In the genomic region with DNA sequence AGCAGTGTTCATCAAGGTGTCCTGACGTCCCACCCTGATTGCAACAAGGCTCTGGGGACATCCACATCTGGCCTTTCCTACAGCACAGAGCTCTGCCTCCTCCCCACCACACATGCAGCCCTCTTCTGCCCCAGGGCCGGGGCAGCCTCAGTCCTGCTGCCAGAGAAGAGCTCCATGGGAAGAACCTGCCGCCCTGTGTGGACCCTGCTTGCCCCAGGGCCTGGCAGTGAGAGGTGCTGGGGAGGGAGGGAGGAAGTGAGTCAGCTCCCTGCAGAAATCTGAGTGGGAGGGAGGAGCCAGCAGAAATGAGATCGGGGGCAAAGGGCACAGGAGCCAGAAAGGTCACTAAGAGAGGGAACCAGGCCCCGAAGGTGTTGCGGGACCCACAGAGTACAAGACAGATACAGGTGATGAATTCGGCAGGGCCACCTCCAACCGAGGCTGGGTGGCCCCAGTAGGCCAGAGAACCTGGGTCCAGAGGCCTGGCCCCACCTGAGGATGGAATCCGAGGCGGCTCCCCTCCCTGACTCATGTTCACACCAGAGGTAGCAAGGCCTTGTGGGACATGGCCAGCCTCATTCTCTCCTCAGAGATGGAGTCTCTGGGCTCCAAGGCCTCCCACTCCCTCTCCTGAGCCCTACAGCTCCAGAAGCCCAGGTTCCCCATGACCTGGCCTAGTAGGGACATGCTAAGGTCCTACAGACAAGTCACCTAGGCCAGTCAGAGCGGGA, we compare ENCODE assay signal across 1 cellular context.
TF ChIP-seq lines count a peak whose summit lies in the region.

No MANE protein-coding gene starts in this region.

TF ChIP-seq in K562, 482 proteins besides CTCF, POLR2A, EP300 and RAD21 (continued from another document and continues in another):
- TF ChIP-seq, protein P1, sequence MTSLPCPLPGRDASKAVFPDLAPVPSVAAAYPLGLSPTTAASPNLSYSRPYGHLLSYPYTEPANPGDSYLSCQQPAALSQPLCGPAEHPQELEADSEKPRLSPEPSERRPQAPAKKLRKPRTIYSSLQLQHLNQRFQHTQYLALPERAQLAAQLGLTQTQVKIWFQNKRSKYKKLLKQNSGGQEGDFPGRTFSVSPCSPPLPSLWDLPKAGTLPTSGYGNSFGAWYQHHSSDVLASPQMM (CRISPR knock-in tag; IDR thresholded peaks at IDR 0.05), result no peak
- no peak for TF ChIP-seq CREB1 (IDR thresholded peaks at IDR 0.05)
- no peak for TF ChIP-seq CREB1 (CRISPR knock-in tag; IDR thresholded peaks at IDR 0.05)
- TF ChIP-seq POU5F1 (IDR thresholded peaks at IDR 0.05; ENCODE audit: borderline replicate concordance, low read depth, low read length, partially characterized antibody), result no peak
- TF ChIP-seq DNMT1 (IDR thresholded peaks at IDR 0.05), result no peak
- no peak for TF ChIP-seq HEY1 (CRISPR knock-in tag; IDR thresholded peaks at IDR 0.05; ENCODE audit: borderline replicate concordance)
- no peak for TF ChIP-seq ZSCAN32 (CRISPR knock-in tag; IDR thresholded peaks at IDR 0.05)
- TF ChIP-seq ZNF583 (CRISPR knock-in tag; IDR thresholded peaks at IDR 0.05), result no peak
- 0 out of 2 replicates have a peak, but pooled peaks have one; percentile 17 for TF ChIP-seq MTA2 (IDR thresholded peaks at IDR 0.05; ENCODE audit: low read depth)
- TF ChIP-seq BACH1 (tag; IDR thresholded peaks at IDR 0.05), result no peak
- TF ChIP-seq, protein P2, sequence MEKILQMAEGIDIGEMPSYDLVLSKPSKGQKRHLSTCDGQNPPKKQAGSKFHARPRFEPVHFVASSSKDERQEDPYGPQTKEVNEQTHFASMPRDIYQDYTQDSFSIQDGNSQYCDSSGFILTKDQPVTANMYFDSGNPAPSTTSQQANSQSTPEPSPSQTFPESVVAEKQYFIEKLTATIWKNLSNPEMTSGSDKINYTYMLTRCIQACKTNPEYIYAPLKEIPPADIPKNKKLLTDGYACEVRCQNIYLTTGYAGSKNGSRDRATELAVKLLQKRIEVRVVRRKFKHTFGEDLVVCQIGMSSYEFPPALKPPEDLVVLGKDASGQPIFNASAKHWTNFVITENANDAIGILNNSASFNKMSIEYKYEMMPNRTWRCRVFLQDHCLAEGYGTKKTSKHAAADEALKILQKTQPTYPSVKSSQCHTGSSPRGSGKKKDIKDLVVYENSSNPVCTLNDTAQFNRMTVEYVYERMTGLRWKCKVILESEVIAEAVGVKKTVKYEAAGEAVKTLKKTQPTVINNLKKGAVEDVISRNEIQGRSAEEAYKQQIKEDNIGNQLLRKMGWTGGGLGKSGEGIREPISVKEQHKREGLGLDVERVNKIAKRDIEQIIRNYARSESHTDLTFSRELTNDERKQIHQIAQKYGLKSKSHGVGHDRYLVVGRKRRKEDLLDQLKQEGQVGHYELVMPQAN (IDR thresholded peaks at IDR 0.05; ENCODE audit: borderline replicate concordance), result no peak
- TF ChIP-seq SNRNP70 (optimal IDR thresholded peaks at IDR 0.05; ENCODE audit: low read depth, low read length), result no peak
- TF ChIP-seq JUNB (CRISPR knock-in tag; conservative IDR thresholded peaks at IDR 0.05), result no peak
- TF ChIP-seq CHD1 (IDR thresholded peaks at IDR 0.05; ENCODE audit: low read length), result no peak
- TF ChIP-seq, protein P3, sequence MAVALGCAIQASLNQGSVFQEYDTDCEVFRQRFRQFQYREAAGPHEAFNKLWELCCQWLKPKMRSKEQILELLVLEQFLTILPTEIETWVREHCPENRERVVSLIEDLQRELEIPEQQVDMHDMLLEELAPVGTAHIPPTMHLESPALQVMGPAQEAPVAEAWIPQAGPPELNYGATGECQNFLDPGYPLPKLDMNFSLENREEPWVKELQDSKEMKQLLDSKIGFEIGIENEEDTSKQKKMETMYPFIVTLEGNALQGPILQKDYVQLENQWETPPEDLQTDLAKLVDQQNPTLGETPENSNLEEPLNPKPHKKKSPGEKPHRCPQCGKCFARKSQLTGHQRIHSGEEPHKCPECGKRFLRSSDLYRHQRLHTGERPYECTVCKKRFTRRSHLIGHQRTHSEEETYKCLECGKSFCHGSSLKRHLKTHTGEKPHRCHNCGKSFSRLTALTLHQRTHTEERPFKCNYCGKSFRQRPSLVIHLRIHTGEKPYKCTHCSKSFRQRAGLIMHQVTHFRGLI (CRISPR knock-in tag; IDR thresholded peaks at IDR 0.05), result no peak
- TF ChIP-seq ELF1 (tag; IDR thresholded peaks at IDR 0.05), result no peak
- no peak for TF ChIP-seq RFX7 (CRISPR knock-in tag; IDR thresholded peaks at IDR 0.05)
- TF ChIP-seq ZNF778 (CRISPR knock-in tag; IDR thresholded peaks at IDR 0.05), result no peak
- no peak for TF ChIP-seq ZNF253 (CRISPR knock-in tag; conservative IDR thresholded peaks at IDR 0.05)
- TF ChIP-seq, protein P4, sequence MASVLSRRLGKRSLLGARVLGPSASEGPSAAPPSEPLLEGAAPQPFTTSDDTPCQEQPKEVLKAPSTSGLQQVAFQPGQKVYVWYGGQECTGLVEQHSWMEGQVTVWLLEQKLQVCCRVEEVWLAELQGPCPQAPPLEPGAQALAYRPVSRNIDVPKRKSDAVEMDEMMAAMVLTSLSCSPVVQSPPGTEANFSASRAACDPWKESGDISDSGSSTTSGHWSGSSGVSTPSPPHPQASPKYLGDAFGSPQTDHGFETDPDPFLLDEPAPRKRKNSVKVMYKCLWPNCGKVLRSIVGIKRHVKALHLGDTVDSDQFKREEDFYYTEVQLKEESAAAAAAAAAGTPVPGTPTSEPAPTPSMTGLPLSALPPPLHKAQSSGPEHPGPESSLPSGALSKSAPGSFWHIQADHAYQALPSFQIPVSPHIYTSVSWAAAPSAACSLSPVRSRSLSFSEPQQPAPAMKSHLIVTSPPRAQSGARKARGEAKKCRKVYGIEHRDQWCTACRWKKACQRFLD (CRISPR knock-in tag; IDR thresholded peaks at IDR 0.05), result peak; percentile 44; the same call in 1 of the 2 replicates
- TF ChIP-seq ZNF57 (CRISPR knock-in tag; IDR thresholded peaks at IDR 0.05), result no peak
- TF ChIP-seq NFYB (IDR thresholded peaks at IDR 0.05; ENCODE audit: extremely low read depth, insufficient read length), result no peak
- TF ChIP-seq MAFG (tag; conservative IDR thresholded peaks at IDR 0.05), result peak; percentile 50
- TF ChIP-seq KLF16 (IDR thresholded peaks at IDR 0.05), result no peak
- TF ChIP-seq ZKSCAN8 (CRISPR knock-in tag; IDR thresholded peaks at IDR 0.05), result no peak
- TF ChIP-seq, protein P5, sequence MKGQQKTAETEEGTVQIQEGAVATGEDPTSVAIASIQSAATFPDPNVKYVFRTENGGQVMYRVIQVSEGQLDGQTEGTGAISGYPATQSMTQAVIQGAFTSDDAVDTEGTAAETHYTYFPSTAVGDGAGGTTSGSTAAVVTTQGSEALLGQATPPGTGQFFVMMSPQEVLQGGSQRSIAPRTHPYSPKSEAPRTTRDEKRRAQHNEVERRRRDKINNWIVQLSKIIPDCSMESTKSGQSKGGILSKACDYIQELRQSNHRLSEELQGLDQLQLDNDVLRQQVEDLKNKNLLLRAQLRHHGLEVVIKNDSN (CRISPR knock-in tag; IDR thresholded peaks at IDR 0.05), result no peak
- no peak for TF ChIP-seq TRIM24 (IDR thresholded peaks at IDR 0.05)
- no peak for TF ChIP-seq ZNF212 (CRISPR knock-in tag; IDR thresholded peaks at IDR 0.05)
- no peak for TF ChIP-seq ZC3H11A (IDR thresholded peaks at IDR 0.05; ENCODE audit: low read depth, low read length)
- TF ChIP-seq PRPF4 (IDR thresholded peaks at IDR 0.05; ENCODE audit: insufficient read depth, low read depth, low read length, poor library complexity, severe bottlenecking), result no peak
- no peak for TF ChIP-seq SREBF1 (IDR thresholded peaks at IDR 0.05; ENCODE audit: borderline replicate concordance, low read depth, low read length)
- TF ChIP-seq, protein P6, sequence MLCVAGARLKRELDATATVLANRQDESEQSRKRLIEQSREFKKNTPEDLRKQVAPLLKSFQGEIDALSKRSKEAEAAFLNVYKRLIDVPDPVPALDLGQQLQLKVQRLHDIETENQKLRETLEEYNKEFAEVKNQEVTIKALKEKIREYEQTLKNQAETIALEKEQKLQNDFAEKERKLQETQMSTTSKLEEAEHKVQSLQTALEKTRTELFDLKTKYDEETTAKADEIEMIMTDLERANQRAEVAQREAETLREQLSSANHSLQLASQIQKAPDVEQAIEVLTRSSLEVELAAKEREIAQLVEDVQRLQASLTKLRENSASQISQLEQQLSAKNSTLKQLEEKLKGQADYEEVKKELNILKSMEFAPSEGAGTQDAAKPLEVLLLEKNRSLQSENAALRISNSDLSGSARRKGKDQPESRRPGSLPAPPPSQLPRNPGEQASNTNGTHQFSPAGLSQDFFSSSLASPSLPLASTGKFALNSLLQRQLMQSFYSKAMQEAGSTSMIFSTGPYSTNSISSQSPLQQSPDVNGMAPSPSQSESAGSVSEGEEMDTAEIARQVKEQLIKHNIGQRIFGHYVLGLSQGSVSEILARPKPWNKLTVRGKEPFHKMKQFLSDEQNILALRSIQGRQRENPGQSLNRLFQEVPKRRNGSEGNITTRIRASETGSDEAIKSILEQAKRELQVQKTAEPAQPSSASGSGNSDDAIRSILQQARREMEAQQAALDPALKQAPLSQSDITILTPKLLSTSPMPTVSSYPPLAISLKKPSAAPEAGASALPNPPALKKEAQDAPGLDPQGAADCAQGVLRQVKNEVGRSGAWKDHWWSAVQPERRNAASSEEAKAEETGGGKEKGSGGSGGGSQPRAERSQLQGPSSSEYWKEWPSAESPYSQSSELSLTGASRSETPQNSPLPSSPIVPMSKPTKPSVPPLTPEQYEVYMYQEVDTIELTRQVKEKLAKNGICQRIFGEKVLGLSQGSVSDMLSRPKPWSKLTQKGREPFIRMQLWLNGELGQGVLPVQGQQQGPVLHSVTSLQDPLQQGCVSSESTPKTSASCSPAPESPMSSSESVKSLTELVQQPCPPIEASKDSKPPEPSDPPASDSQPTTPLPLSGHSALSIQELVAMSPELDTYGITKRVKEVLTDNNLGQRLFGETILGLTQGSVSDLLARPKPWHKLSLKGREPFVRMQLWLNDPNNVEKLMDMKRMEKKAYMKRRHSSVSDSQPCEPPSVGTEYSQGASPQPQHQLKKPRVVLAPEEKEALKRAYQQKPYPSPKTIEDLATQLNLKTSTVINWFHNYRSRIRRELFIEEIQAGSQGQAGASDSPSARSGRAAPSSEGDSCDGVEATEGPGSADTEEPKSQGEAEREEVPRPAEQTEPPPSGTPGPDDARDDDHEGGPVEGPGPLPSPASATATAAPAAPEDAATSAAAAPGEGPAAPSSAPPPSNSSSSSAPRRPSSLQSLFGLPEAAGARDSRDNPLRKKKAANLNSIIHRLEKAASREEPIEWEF (CRISPR knock-in tag; IDR thresholded peaks at IDR 0.05), result no peak
- TF ChIP-seq, protein P7, sequence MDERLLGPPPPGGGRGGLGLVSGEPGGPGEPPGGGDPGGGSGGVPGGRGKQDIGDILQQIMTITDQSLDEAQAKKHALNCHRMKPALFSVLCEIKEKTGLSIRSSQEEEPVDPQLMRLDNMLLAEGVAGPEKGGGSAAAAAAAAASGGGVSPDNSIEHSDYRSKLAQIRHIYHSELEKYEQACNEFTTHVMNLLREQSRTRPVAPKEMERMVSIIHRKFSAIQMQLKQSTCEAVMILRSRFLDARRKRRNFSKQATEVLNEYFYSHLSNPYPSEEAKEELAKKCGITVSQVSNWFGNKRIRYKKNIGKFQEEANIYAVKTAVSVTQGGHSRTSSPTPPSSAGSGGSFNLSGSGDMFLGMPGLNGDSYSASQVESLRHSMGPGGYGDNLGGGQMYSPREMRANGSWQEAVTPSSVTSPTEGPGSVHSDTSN (CRISPR knock-in tag; IDR thresholded peaks at IDR 0.05; ENCODE audit: low read depth), result no peak
- TF ChIP-seq, protein P7 (tag; conservative IDR thresholded peaks at IDR 0.05; ENCODE audit: low read depth), result no peak
- no peak for TF ChIP-seq RBM15 (IDR thresholded peaks at IDR 0.05; ENCODE audit: insufficient read depth, low read length)
- no peak for TF ChIP-seq SMARCB1 (IDR thresholded peaks at IDR 0.05; ENCODE audit: insufficient read length, low read depth)
- TF ChIP-seq CBFB (CRISPR knock-in tag; IDR thresholded peaks at IDR 0.05), result no peak
- peak; percentile 95 for TF ChIP-seq NR2C1 (IDR thresholded peaks at IDR 0.05)
- TF ChIP-seq NR2C1 (tag; IDR thresholded peaks at IDR 0.05), result peak; percentile 95
- TF ChIP-seq GTF2F1 (IDR thresholded peaks at IDR 0.05; ENCODE audit: low read depth, low read length), result no peak
- no peak for TF ChIP-seq MEIS2 (IDR thresholded peaks at IDR 0.05; ENCODE audit: partially characterized antibody)
- TF ChIP-seq HNRNPL (IDR thresholded peaks at IDR 0.05; ENCODE audit: low read depth, low read length), result no peak
- peak; percentile 80 for TF ChIP-seq SMARCA4 (IDR thresholded peaks at IDR 0.05)
- TF ChIP-seq FOXK1 (CRISPR knock-in tag; IDR thresholded peaks at IDR 0.05; ENCODE audit: borderline replicate concordance), result no peak
- no peak for TF ChIP-seq CBX1 (IDR thresholded peaks at IDR 0.05; ENCODE audit: low read depth)
- TF ChIP-seq ZNF785 (CRISPR knock-in tag; IDR thresholded peaks at IDR 0.05), result no peak
- no peak for TF ChIP-seq ZC3H4 (CRISPR knock-in tag; IDR thresholded peaks at IDR 0.05; ENCODE audit: borderline replicate concordance)
- TF ChIP-seq CBFA2T3 (IDR thresholded peaks at IDR 0.05), result peak; percentile 55
- TF ChIP-seq, protein P8, sequence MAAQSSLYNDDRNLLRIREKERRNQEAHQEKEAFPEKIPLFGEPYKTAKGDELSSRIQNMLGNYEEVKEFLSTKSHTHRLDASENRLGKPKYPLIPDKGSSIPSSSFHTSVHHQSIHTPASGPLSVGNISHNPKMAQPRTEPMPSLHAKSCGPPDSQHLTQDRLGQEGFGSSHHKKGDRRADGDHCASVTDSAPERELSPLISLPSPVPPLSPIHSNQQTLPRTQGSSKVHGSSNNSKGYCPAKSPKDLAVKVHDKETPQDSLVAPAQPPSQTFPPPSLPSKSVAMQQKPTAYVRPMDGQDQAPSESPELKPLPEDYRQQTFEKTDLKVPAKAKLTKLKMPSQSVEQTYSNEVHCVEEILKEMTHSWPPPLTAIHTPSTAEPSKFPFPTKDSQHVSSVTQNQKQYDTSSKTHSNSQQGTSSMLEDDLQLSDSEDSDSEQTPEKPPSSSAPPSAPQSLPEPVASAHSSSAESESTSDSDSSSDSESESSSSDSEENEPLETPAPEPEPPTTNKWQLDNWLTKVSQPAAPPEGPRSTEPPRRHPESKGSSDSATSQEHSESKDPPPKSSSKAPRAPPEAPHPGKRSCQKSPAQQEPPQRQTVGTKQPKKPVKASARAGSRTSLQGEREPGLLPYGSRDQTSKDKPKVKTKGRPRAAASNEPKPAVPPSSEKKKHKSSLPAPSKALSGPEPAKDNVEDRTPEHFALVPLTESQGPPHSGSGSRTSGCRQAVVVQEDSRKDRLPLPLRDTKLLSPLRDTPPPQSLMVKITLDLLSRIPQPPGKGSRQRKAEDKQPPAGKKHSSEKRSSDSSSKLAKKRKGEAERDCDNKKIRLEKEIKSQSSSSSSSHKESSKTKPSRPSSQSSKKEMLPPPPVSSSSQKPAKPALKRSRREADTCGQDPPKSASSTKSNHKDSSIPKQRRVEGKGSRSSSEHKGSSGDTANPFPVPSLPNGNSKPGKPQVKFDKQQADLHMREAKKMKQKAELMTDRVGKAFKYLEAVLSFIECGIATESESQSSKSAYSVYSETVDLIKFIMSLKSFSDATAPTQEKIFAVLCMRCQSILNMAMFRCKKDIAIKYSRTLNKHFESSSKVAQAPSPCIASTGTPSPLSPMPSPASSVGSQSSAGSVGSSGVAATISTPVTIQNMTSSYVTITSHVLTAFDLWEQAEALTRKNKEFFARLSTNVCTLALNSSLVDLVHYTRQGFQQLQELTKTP (IDR thresholded peaks at IDR 0.05; ENCODE audit: low read depth in 1 of 2, partially characterized antibody in 2 of 2), result no peak
- no peak for TF ChIP-seq E2F3 (CRISPR knock-in tag; IDR thresholded peaks at IDR 0.05)
